ENCODE assay signal across 1 cellular context in genomic region chrX:138745215-138745614, GRCh38.
TF ChIP-seq lines count a peak whose summit lies in the region.

No MANE protein-coding gene starts in this region.

TF ChIP-seq in GM23338, 12 proteins besides CTCF, POLR2A, EP300 and RAD21 (continued from another document):
- TF ChIP-seq ZNF462 (CRISPR knock-in tag; IDR thresholded peaks at IDR 0.05) (no peak), ZNF114 (CRISPR knock-in tag; IDR thresholded peaks at IDR 0.05) (no peak)
TF ChIP-seq in GM23338: peak in this region for 0.
